31 cellular contexts compared by ENCODE assay signal in the genomic region with DNA sequence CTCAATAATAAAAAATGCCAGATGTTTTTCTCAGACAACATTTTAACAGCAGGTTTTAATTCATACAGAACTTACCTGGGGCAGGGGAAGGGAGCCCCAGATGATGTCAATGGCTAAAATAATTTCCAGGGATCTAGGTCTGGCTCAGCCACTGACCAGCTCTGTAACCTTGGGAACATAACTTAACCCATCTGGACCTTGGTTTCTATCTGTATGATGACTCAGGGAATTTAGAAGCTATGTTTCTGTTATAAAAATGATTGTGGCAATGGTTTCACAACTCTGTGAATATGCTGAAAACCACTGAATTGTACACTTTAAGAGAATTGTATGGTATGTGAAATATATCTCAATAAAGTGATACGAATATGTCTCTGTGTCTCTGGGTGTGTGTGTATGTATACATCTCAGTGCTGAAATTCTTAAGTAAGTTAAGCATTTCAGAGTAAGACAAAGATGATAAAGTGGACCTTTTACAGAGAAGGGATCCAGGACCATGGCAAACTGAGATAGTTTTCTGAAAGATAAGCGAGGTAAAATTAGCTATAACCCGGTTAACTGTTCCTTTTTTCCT. TPM values are rescaled to one million over a fixed set of nuclear protein-coding genes. Genes with fewer than 3 reads are reported as not detected.
DNase-seq lines count a peak whose midpoint lies in the region; ATAC-seq and TF ChIP-seq lines count a peak whose summit lies in the region.
"Had no signal": no experiment of that assay in that cellular context is flagged by ENCODE, and none has a peak within 500 bp of the region (broad histone marks: within the 10 kb centered on the region; RNA-seq: fewer than 3 reads in every experiment).

No MANE protein-coding gene starts in this region.

- H3K4me1 ChIP-seq in gastroesophageal sphincter, result peaks cover 0 to 18% (median 7%) of the 10 kb centered on the region in 3 donors

- peaks cover 6% of the 10 kb centered on the region for H3K4me1 Mint-ChIP-seq in progenitor cell of endocrine pancreas (ENCODE audit: low read depth)

- H3K27ac Mint-ChIP-seq in progenitor cell of endocrine pancreas, result no peak overlapping the region
- H3K27ac Mint-ChIP-seq: natural killer cell treated with Interleukin-12 subunit alpha and Interleukin-12 subunit beta and Interleukin-15 and Interleukin-18, amount 100 ng/mL, for 72 hours had no signal

- 82 to 85% methylated on average over 3 of the region's 3 CpGs for WGBS in gastroesophageal sphincter (ENCODE audit: low coverage in 1 of 2), 2 donors

- no peaks in the 10 kb centered on the region for H3K36me3 Mint-ChIP-seq in progenitor cell of endocrine pancreas (ENCODE audit: insufficient read depth)
- H3K36me3 Mint-ChIP-seq: natural killer cell treated with Interleukin-12 subunit alpha and Interleukin-12 subunit beta and Interleukin-15 and Interleukin-18, amount 100 ng/mL, for 72 hours had no signal

- H3K27me3 ChIP-seq in gastroesophageal sphincter, result peaks cover 34% of the 10 kb centered on the region
- H3K27me3 ChIP-seq: pancreas, right atrium auricular region had no signal

- DNase-seq in AG20443 (ENCODE audit: low spot score) (peak; percentile 50), LHCN-M2 (ENCODE audit: low read depth) (peak; percentile 33), choroid plexus epithelial cell (ENCODE audit: low read depth) (peak; percentile 26), iris pigment epithelial cell (ENCODE audit: low read depth) (peak; percentile 75), GM19240 (ENCODE audit: insufficient read length, low spot score) (no peak), progenitor cell of endocrine pancreas (ENCODE audit: low spot score, unreplicated experiment) (no peak)
- DNase-seq: activated CD4-positive, alpha-beta T cell treated with anti-CD3 and anti-CD28 coated beads, Interleukin-2, amount 50 U/mL, for 48 hours; activated CD4-positive, CD25-positive, alpha-beta regulatory T cell; activated CD8-positive, alpha-beta memory T cell treated with anti-CD3 and anti-CD28 coated beads, Interleukin-2, amount 50 U/mL, for 4 hours; activated naive CD4-positive, alpha-beta T cell treated with anti-CD3 and anti-CD28 coated beads, Interleukin-2, amount 50 U/mL, for 16 hours; aorta; cerebellar nuclear complex; GDM1; GOT3; kidney; NCI-H1105 treated with DMSO at 0.1 percent for 48 hours; NCI-H2081; NCI-H345; NCI-H82; OCI-M1; pancreas; stimulated activated CD4-positive, alpha-beta T cell treated with anti-CD3 and anti-CD28 coated beads, Interleukin-12 subunit alpha, Interleukin-12 subunit beta, amount 100 ng/mL, for 4 hours; stimulated activated CD4-positive, alpha-beta T cell treated with anti-CD3 and anti-CD28 coated beads, Interleukin-4, amount 100 ng/mL, for 24 hours; stimulated activated naive CD4-positive, alpha-beta T cell treated with Interleukin-2 at 50 U/mL for 16 hours had no signal

- no peak overlapping the region for H3K4me3 Mint-ChIP-seq in progenitor cell of endocrine pancreas (ENCODE audit: low read depth)
- H3K4me3 Mint-ChIP-seq: natural killer cell treated with Interleukin-12 subunit alpha and Interleukin-12 subunit beta and Interleukin-15 and Interleukin-18, amount 100 ng/mL, for 72 hours had no signal

- ATAC-seq in gastroesophageal sphincter, result no peak
- ATAC-seq in HG02678 (IDR thresholded peaks at IDR 0.05; ENCODE audit: unreplicated experiment), result no peak
- ATAC-seq: natural killer cell treated with Interleukin-12 subunit alpha and Interleukin-12 subunit beta and Interleukin-15 and Interleukin-18, amount 100 ng/mL, for 72 hours; pancreas; Right ventricle myocardium inferior had no signal

- TF ChIP-seq CTCF in choroid plexus epithelial cell (conservative IDR thresholded peaks at IDR 0.05; ENCODE audit: low read depth, low read length) (no peak), gastroesophageal sphincter (IDR thresholded peaks at IDR 0.05) (no peak), progenitor cell of endocrine pancreas (IDR thresholded peaks at IDR 0.05; ENCODE audit: unreplicated experiment) (no peak)

- peaks cover 33% of the 10 kb centered on the region for H3K27me3 Mint-ChIP-seq in progenitor cell of endocrine pancreas

- H3K36me3 ChIP-seq in gastroesophageal sphincter, result no peaks in the 10 kb centered on the region
- H3K36me3 ChIP-seq: pancreas, right atrium auricular region had no signal

- H3K4me3 ChIP-seq in choroid plexus epithelial cell (ENCODE audit: low read depth, low read length) (no peak overlapping the region), gastroesophageal sphincter (no peak overlapping the region)
- H3K4me3 ChIP-seq: pancreas, right atrium auricular region had no signal

- no peak for TF ChIP-seq EP300 in gastroesophageal sphincter (IDR thresholded peaks at IDR 0.05)

- H3K9me3 Mint-ChIP-seq in progenitor cell of endocrine pancreas (ENCODE audit: low read depth), result no peaks in the 10 kb centered on the region
- H3K9me3 Mint-ChIP-seq: natural killer cell treated with Interleukin-12 subunit alpha and Interleukin-12 subunit beta and Interleukin-15 and Interleukin-18, amount 100 ng/mL, for 72 hours had no signal

- no peak overlapping the region for H3K27ac ChIP-seq in gastroesophageal sphincter
- H3K27ac ChIP-seq: epithelial cell of prostate, pancreas, right atrium auricular region had no signal

- no peaks in the 10 kb centered on the region for H3K9me3 ChIP-seq in gastroesophageal sphincter
- H3K9me3 ChIP-seq: pancreas, right atrium auricular region had no signal

- TF ChIP-seq POLR2A in gastroesophageal sphincter (IDR thresholded peaks at IDR 0.05), result no peak

RNA-seq across cellular contexts. Expression of gene SH3GL3, which starts 2.9 kb away (rescaled TPM):
- total RNA-seq in LHCN-M2 (2014; rRNA removed), result not detected in 2 replicates
- 0.11 TPM for polyA plus RNA-seq in LHCN-M2 (2012)
- total RNA-seq in gastroesophageal sphincter, result under 1 TPM in 2 of 4 donors, not detected in 2; 0.31 to 0.94 TPM
- total RNA-seq in progenitor cell of endocrine pancreas, result 1.1 and 1.2 TPM in 2 replicates
- total RNA-seq: mononuclear cell; natural killer cell treated with Interleukin-12 subunit alpha and Interleukin-12 subunit beta and Interleukin-15 and Interleukin-18, amount 100 ng/mL, for 72 hours; Right ventricle myocardium inferior had no signal
- polyA plus RNA-seq: aorta had no signal

Comparison
In these comparisons a context has a peak if more than half of its experiments do, and no peak if none do; other contexts are left out.
1. DNase-seq: peak in AG20443 (single experiment), LHCN-M2 (single experiment), choroid plexus epithelial cell (single experiment) and iris pigment epithelial cell (single experiment); none in GM19240 (single experiment) and progenitor cell of endocrine pancreas (single experiment).